In the genomic region with DNA sequence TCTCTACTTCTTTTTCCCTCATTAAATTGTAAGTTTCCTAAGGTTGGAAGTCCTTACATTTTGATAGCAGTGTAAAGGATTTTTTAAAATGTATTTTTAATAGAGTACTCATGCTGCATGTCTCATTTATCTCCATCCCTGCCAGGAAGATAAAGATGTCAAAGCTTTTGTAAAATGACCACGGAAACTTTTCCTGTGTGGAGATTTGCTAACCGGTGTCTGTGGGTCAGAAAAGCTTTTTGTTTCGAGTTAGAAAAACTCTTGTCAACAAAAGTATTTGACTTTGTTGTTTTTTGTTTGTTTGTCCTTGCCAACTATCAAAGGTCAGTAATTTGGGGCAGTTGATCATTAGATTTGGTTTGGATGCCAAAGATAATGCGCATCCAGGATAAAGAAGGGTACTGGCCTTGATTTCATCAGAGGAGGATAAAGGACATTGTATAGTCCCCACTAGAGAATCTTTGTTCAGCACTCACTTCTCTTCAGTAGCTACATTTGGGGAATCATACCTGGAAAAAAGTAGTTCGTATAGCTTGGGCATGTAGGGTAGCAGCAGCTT, we compare ENCODE assay signal across 11 cellular contexts.
DNase-seq lines count a peak whose midpoint lies in the region; ATAC-seq and TF ChIP-seq lines count a peak whose summit lies in the region.
"Had no signal": no experiment of that assay in that cellular context is flagged by ENCODE, and none has a peak within 500 bp of the region (broad histone marks: within the 10 kb centered on the region; RNA-seq: fewer than 3 reads in every experiment).

No MANE protein-coding gene starts in this region.

- no peak overlapping the region for H3K4me3 Mint-ChIP-seq in activated CD4-positive, alpha-beta T cell treated with anti-CD3 and anti-CD28 coated beads for 36 hours
- H3K4me3 Mint-ChIP-seq in activated CD4-positive, alpha-beta T cell treated with anti-CD3 and anti-CD28 coated beads, Interleukin-2, amount 10 ng/mL, durations not matched to agents 7 days and 5 days, result no peak overlapping the region
- no peak overlapping the region for H3K4me3 Mint-ChIP-seq in mesothelial cell of epicardium
- H3K4me3 Mint-ChIP-seq: neural crest cell had no signal

- intact Hi-C loops in activated CD4-positive, alpha-beta T cell treated with anti-CD3 and anti-CD28 coated beads for 36 hours (cut with DNase I, micrococcal nuclease), result no loop called here
- intact Hi-C loops in esophagus squamous epithelium (cut with DNase I), result no loop called here
- intact Hi-C loops in prostate gland (cut with DNase I), result no loop called here

- H3K27me3 ChIP-seq in HUES6 (ENCODE audit: control insufficient read depth, insufficient read depth, low read length) (no peaks in the 10 kb centered on the region), esophagus squamous epithelium (no peaks in the 10 kb centered on the region), prostate gland (replicated peaks; ENCODE audit: insufficient read depth) (no peaks in the 10 kb centered on the region)
- H3K27me3 ChIP-seq: SJCRH30 had no signal

- H3K4me3 ChIP-seq in HUES6 (ENCODE audit: low read depth, low read length), result no peak overlapping the region
- no peak overlapping the region for H3K4me3 ChIP-seq in esophagus squamous epithelium
- no peak overlapping the region for H3K4me3 ChIP-seq in prostate gland
- H3K4me3 ChIP-seq: SJCRH30 had no signal

- H3K36me3 Mint-ChIP-seq in activated CD4-positive, alpha-beta T cell treated with anti-CD3 and anti-CD28 coated beads for 36 hours (ENCODE audit: low read depth), result peaks cover 69% of the 10 kb centered on the region
- peaks cover 84% of the 10 kb centered on the region for H3K36me3 Mint-ChIP-seq in activated CD4-positive, alpha-beta T cell treated with anti-CD3 and anti-CD28 coated beads, Interleukin-2, amount 10 ng/mL, durations not matched to agents 7 days and 5 days (ENCODE audit: low read depth)
- H3K36me3 Mint-ChIP-seq in mesothelial cell of epicardium, result no peaks in the 10 kb centered on the region

- H3K9ac ChIP-seq in HUES6 (ENCODE audit: low read length), result no peak overlapping the region

- no peaks in the 10 kb centered on the region for H3K27me3 Mint-ChIP-seq in activated CD4-positive, alpha-beta T cell treated with anti-CD3 and anti-CD28 coated beads for 36 hours
- H3K27me3 Mint-ChIP-seq in activated CD4-positive, alpha-beta T cell treated with anti-CD3 and anti-CD28 coated beads, Interleukin-2, amount 10 ng/mL, durations not matched to agents 7 days and 5 days, result no peaks in the 10 kb centered on the region
- H3K27me3 Mint-ChIP-seq in mesothelial cell of epicardium (ENCODE audit: low read depth), result no peaks in the 10 kb centered on the region

- H3K4me1 ChIP-seq in HUES6 (ENCODE audit: control insufficient read depth, insufficient read depth, low read length) (peaks cover 26% of the 10 kb centered on the region), esophagus squamous epithelium (peaks cover 23 to 61% (median 40%) of the 10 kb centered on the region in 3 donors), prostate gland (replicated peaks) (peaks cover 24% of the 10 kb centered on the region)

- POLR2A ChIA-PET in activated CD4-positive, alpha-beta T cell treated with anti-CD3 and anti-CD28 coated beads for 36 hours (lab: Charles Lee), result no interaction called here
- POLR2A ChIA-PET in activated CD4-positive, alpha-beta T cell treated with anti-CD3 and anti-CD28 coated beads, Interleukin-2, amount 10 ng/mL, durations not matched to agents 7 days and 5 days (lab: Charles Lee), result no interaction called here

- peaks cover 61% of the 10 kb centered on the region for H3K4me1 Mint-ChIP-seq in activated CD4-positive, alpha-beta T cell treated with anti-CD3 and anti-CD28 coated beads for 36 hours
- H3K4me1 Mint-ChIP-seq in activated CD4-positive, alpha-beta T cell treated with anti-CD3 and anti-CD28 coated beads, Interleukin-2, amount 10 ng/mL, durations not matched to agents 7 days and 5 days, result peaks cover 48% of the 10 kb centered on the region
- H3K4me1 Mint-ChIP-seq in mesothelial cell of epicardium, result peaks cover 37% of the 10 kb centered on the region

- CTCF ChIA-PET in activated CD4-positive, alpha-beta T cell treated with anti-CD3 and anti-CD28 coated beads for 36 hours (lab: Charles Lee), result interaction anchor here (0.9 to 1.9 kb wide), 2 partner anchors 8 to 23 kb away, joined by 3 to 7 read pairs; no protein-coding TSS in a partner anchor
- CTCF ChIA-PET in activated CD4-positive, alpha-beta T cell treated with anti-CD3 and anti-CD28 coated beads, Interleukin-2, amount 10 ng/mL, durations not matched to agents 7 days and 5 days (lab: Charles Lee), result interaction anchor here (1.0 to 1.6 kb wide), 2 partner anchors 12 to 25 kb away, joined by 3 to 5 read pairs; no protein-coding TSS in a partner anchor

- no peak for DNase-seq in activated CD4-positive, alpha-beta T cell treated with anti-CD3 and anti-CD28 coated beads for 36 hours
- no peak for DNase-seq in activated CD4-positive, alpha-beta T cell treated with anti-CD3 and anti-CD28 coated beads, Interleukin-2, amount 10 ng/mL, durations not matched to agents 7 days and 5 days
- no peak for DNase-seq in esophagus squamous epithelium (lab: John Stamatoyannopoulos, UW)
- DNase-seq in prostate gland (ENCODE audit: low spot score), result no peak
- no peak for DNase-seq in dermis blood vessel endothelial cell
- DNase-seq in omental fat pad (ENCODE audit: low spot score), result no peak
- DNase-seq in mesothelial cell of epicardium (ENCODE audit: low spot score in 2 of 2, unreplicated experiment in 2 of 2), result no peak
- DNase-seq: MV-4-11 had no signal

- H3K9me3 Mint-ChIP-seq in activated CD4-positive, alpha-beta T cell treated with anti-CD3 and anti-CD28 coated beads for 36 hours (ENCODE audit: low read depth), result no peaks in the 10 kb centered on the region
- H3K9me3 Mint-ChIP-seq in activated CD4-positive, alpha-beta T cell treated with anti-CD3 and anti-CD28 coated beads, Interleukin-2, amount 10 ng/mL, durations not matched to agents 7 days and 5 days, result no peaks in the 10 kb centered on the region
- H3K9me3 Mint-ChIP-seq in mesothelial cell of epicardium, result no peaks in the 10 kb centered on the region
- H3K9me3 Mint-ChIP-seq: neural crest cell had no signal

- peak overlapping the region; percentile 89 for H3K27ac Mint-ChIP-seq in activated CD4-positive, alpha-beta T cell treated with anti-CD3 and anti-CD28 coated beads for 36 hours
- H3K27ac Mint-ChIP-seq in activated CD4-positive, alpha-beta T cell treated with anti-CD3 and anti-CD28 coated beads, Interleukin-2, amount 10 ng/mL, durations not matched to agents 7 days and 5 days, result no peak overlapping the region
- H3K27ac Mint-ChIP-seq in mesothelial cell of epicardium, result no peak overlapping the region

- no peak for ATAC-seq in activated CD4-positive, alpha-beta T cell treated with anti-CD3 and anti-CD28 coated beads for 36 hours
- no peak for ATAC-seq in omental fat pad (ENCODE audit: low FRiP score)

- H3K27ac ChIP-seq in HUES6 (ENCODE audit: low read depth, low read length) (peak overlapping the region; percentile 62; the same call in 1 of the 2 replicates), esophagus squamous epithelium (peak overlapping the region; percentile 73 to 86 (median 77)), prostate gland (peak overlapping the region; percentile 67 to 76)

- WGBS in esophagus squamous epithelium, 2 donors, result 71 to 85% methylated on average over 5 of the region's 5 CpGs
- 64% methylated on average over 5 of the region's 5 CpGs for WGBS in prostate gland

- H3K9me3 ChIP-seq in HUES6 (ENCODE audit: control insufficient read depth, insufficient read depth, low read depth, low read length) (no peaks in the 10 kb centered on the region), esophagus squamous epithelium (no peaks in the 10 kb centered on the region), prostate gland (no peaks in the 10 kb centered on the region)
- H3K9me3 ChIP-seq: SJCRH30 had no signal

- TF ChIP-seq POLR2A in esophagus squamous epithelium (IDR thresholded peaks at IDR 0.05) (no peak), prostate gland (IDR thresholded peaks at IDR 0.05) (no peak)

- H3K36me3 ChIP-seq in HUES6 (ENCODE audit: control insufficient read depth, insufficient read depth, low read length) (no peaks in the 10 kb centered on the region), esophagus squamous epithelium (peaks cover 0 to 28% (median 0%) of the 10 kb centered on the region in 3 donors), prostate gland (no peaks in the 10 kb centered on the region)
- H3K36me3 ChIP-seq: SJCRH30 had no signal

- no peak for TF ChIP-seq CTCF in esophagus squamous epithelium (IDR thresholded peaks at IDR 0.05)
- no peak for TF ChIP-seq CTCF in prostate gland (IDR thresholded peaks at IDR 0.05)
- no peak for TF ChIP-seq CTCF in omental fat pad (IDR thresholded peaks at IDR 0.05)
- no peak for TF ChIP-seq CTCF in mesothelial cell of epicardium (IDR thresholded peaks at IDR 0.05; ENCODE audit: unreplicated experiment)
